ENCODE assay signal across 19 cellular contexts in genomic region chr18:70385474-70385873, GRCh38.
DNase-seq lines count a peak whose midpoint lies in the region; ATAC-seq and TF ChIP-seq lines count a peak whose summit lies in the region.
"Had no signal": no experiment of that assay in that cellular context is flagged by ENCODE, and none has a peak within 500 bp of the region (broad histone marks: within the 10 kb centered on the region; RNA-seq: fewer than 3 reads in every experiment).

No MANE protein-coding gene starts in this region.

- H3K4me2 ChIP-seq in smooth muscle cell = no peak overlapping the region
- H3K4me2 ChIP-seq: hepatocyte had no signal

- H3K9me3 ChIP-seq in Panc1 (ENCODE audit: control insufficient read depth, insufficient read depth, low read depth, low read length) (no peaks in the 10 kb centered on the region; the same call in 1 of the 2 replicates), smooth muscle cell (replicated peaks; ENCODE audit: low read depth) (no peaks in the 10 kb centered on the region)
- H3K9me3 ChIP-seq: mucosa of descending colon had no signal

- intact Hi-C loops in Panc1 (cut with micrococcal nuclease; ENCODE audit: unreplicated experiment) = no loop called here

- no TSS peak for BruUV-seq in Panc1 (replicated peaks; lab: Mats Ljungman, UMichigan)

- CTCF ChIA-PET in Panc1 (lab: Charles Lee) = no interaction called here

- DNase-seq in NCI-H82 (lab: John Stamatoyannopoulos, UW) (peak; percentile 17), NCI-H82 treated with DMSO at 0.1 percent for 48 hours (lab: John Stamatoyannopoulos, UW; ENCODE audit: unreplicated experiment) (no peak), Panc1 (ENCODE audit: low read depth, low spot score) (no peak), fibroblast of mammary gland (ENCODE audit: low read depth) (peak; percentile 60), smooth muscle cell (lab: John Stamatoyannopoulos, UW; ENCODE audit: unreplicated experiment) (no peak), epidermal melanocyte (ENCODE audit: insufficient read length, low spot score) (no peak), dermis blood vessel endothelial cell (no peak), NK-92 (lab: John Stamatoyannopoulos, UW; ENCODE audit: unreplicated experiment) (no peak)
- DNase-seq: activated naive CD4-positive, alpha-beta T cell treated with anti-CD3 and anti-CD28 coated beads, Interleukin-2, amount 50 U/mL, for 16 hours; DMS79; HCEC 1CT; Kasumi-1; mucosa of descending colon; NCI-H1417 treated with DMSO at 0.1 percent for 48 hours; right cardiac atrium; stimulated activated CD4-positive, alpha-beta T cell treated with anti-CD3 and anti-CD28 coated beads, Interleukin-1b, Interleukin-23, amount 100 ng/mL, for 48 hours; stimulated activated naive CD8-positive, alpha-beta T cell treated with anti-CD3 and anti-CD28 coated beads, Interleukin-15, amount 100 ng/mL, for 72 hours had no signal

- H3K36me3 ChIP-seq in Panc1 (ENCODE audit: control insufficient read depth, insufficient read depth, low read length) (no peaks in the 10 kb centered on the region), smooth muscle cell (ENCODE audit: low read depth) (no peaks in the 10 kb centered on the region)

- peak overlapping the region; percentile 98 for H3K27ac ChIP-seq in Panc1 (ENCODE audit: low read length)
- H3K27ac ChIP-seq in smooth muscle cell (ENCODE audit: low read depth) = peak overlapping the region; percentile 87

- H2AFZ ChIP-seq in smooth muscle cell (ENCODE audit: low read depth) = no peak overlapping the region
- H2AFZ ChIP-seq: hepatocyte had no signal

- POLR2A ChIA-PET in Panc1 (lab: Charles Lee) = no interaction called here

- in situ Hi-C loops in Panc1 (cut with HindIII; ENCODE audit: low pct_unique_long_range_greater_than_20kb, low sequenced_read_pairs) = no loop called here

- no peaks in the 10 kb centered on the region for H3K27me3 ChIP-seq in Panc1 (ENCODE audit: control insufficient read depth, insufficient read depth, low read length)
- H3K27me3 ChIP-seq in smooth muscle cell (ENCODE audit: low read depth) = no peaks in the 10 kb centered on the region
- H3K27me3 ChIP-seq: hepatocyte had no signal

- peaks cover 9% of the 10 kb centered on the region for H3F3A ChIP-seq in smooth muscle cell (ENCODE audit: low read depth)

- no peak for ATAC-seq in Panc1
- ATAC-seq: esophagus mucosa; mucosa of descending colon; right cardiac atrium; stimulated activated naive CD8-positive, alpha-beta T cell treated with anti-CD3 and anti-CD28 coated beads, Interleukin-15, amount 100 ng/mL, for 72 hours had no signal

- H3K4me1 ChIP-seq in Panc1 (ENCODE audit: control insufficient read depth, insufficient read depth, low read length) (peaks cover 40% of the 10 kb centered on the region), smooth muscle cell (ENCODE audit: low read depth) (no peaks in the 10 kb centered on the region)

- no peaks in the 10 kb centered on the region for H3K79me2 ChIP-seq in smooth muscle cell (ENCODE audit: low read depth)
- H3K79me2 ChIP-seq: hepatocyte had no signal

- H3K9ac ChIP-seq in smooth muscle cell (ENCODE audit: low read depth) = peak overlapping the region; percentile 0

- TF ChIP-seq CTCF in Panc1 (IDR thresholded peaks at IDR 0.05) = no peak
- no peak for TF ChIP-seq CTCF in fibroblast of mammary gland (conservative IDR thresholded peaks at IDR 0.05; ENCODE audit: control insufficient read depth, insufficient read depth, low read depth, low read length)
- no peak for TF ChIP-seq CTCF in smooth muscle cell (IDR thresholded peaks at IDR 0.05; ENCODE audit: borderline replicate concordance, insufficient read depth, poor library complexity, severe bottlenecking)

- H3K4me3 ChIP-seq in Panc1 (ENCODE audit: low read depth in 2 of 2, low read length in 2 of 2) (no peak overlapping the region), fibroblast of mammary gland (ENCODE audit: control insufficient read depth, low read depth, low read length) (no peak overlapping the region), smooth muscle cell (no peak overlapping the region)
- H3K4me3 ChIP-seq: hepatocyte, mucosa of descending colon had no signal

- no peaks in the 10 kb centered on the region for H4K20me1 ChIP-seq in smooth muscle cell (ENCODE audit: low read depth)

Comparison
In these comparisons a context has a peak if more than half of its experiments do, and no peak if none do; other contexts are left out.
1. DNase-seq: peak in NCI-H82 (single experiment) and fibroblast of mammary gland (single experiment); none in NCI-H82 treated with DMSO at 0.1 percent for 48 hours (single experiment), Panc1 (single experiment), smooth muscle cell (single experiment), epidermal melanocyte (single experiment), dermis blood vessel endothelial cell (single experiment) and NK-92 (single experiment).